ENCODE assay signal across 8 cellular contexts in the genomic region with DNA sequence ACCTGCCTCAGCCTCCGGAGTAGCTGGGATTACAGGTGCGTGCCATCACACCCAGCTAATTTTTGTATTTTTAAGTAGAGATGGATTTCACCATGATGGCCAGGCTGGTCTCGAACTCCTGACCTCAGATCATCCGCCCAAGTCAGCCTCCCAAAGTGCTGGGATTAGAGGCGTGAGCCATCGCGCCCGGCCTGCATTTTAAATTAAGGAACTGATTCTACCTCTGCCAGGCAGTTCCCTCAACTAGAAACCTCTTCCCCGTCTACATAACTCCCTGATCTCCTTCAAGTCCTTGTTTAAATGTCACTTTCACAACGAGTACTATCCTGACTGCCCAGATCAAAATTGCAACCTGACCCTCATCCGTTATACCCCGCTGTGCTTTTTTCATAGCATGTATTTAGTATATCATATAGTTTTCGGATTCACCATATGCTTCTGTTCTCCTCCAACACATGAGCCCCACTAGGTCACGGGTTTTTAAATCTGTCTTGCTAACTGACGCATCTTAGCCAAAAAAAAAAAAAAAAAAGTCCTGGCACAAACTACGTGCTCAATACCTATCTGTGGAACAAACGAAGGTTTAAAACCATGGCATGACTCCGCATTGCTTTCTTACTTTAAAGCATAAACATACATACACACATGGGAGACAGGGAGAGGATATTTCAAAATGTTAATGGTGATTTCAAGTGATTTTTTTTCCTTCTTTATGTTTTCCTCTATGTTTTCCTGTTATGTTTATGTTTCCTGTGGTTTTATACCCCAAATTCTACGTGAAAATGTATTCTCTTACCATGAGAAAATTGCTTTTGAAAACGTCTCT. TPM values are rescaled to one million over a fixed set of nuclear protein-coding genes. Genes with fewer than 3 reads are reported as not detected.
DNase-seq lines count a peak whose midpoint lies in the region; ATAC-seq, FAIRE-seq and TF ChIP-seq lines count a peak whose summit lies in the region.

No MANE protein-coding gene starts in this region.

- DNase-seq in CD14-positive monocyte (ENCODE audit: low spot score), result no peak
- no peak for DNase-seq in SJCRH30
- no peak for DNase-seq in kidney
- DNase-seq in COLO668 (lab: John Stamatoyannopoulos, UW; ENCODE audit: unreplicated experiment), result no peak
- no peak for DNase-seq in GM19239 (ENCODE audit: insufficient read length, low spot score)

- intact Hi-C loops in CD14-positive monocyte (cut with micrococcal nuclease), result loop anchor here in 1 of 2 donors (10.0 kb wide), 1 partner anchor 308 kb away; no protein-coding TSS in a partner anchor
- intact Hi-C loops in kidney (cut with DNase I), result no loop called here

- TF ChIP-seq CTCF in CD14-positive monocyte (IDR thresholded peaks at IDR 0.05) (no peak), HEK293 (tag by site-specific recombination; IDR thresholded peaks at IDR 0.05) (no peak), kidney (IDR thresholded peaks at IDR 0.05; ENCODE audit: borderline replicate concordance, extremely low read depth, insufficient read depth) (no peak)

- CTCF ChIA-PET in HEK293 (lab: Yijun Ruan, JAX), result interaction anchor here (0.6 to 0.7 kb wide), 2 partner anchors 8 to 287 kb away, joined by 3 read pairs; no protein-coding TSS in a partner anchor

- H3K27ac ChIP-seq in HEK293 (ENCODE audit: extremely low read depth, low read depth, low read length), result no peak overlapping the region
- H3K27ac ChIP-seq in SJCRH30, result no peak overlapping the region
- H3K27ac ChIP-seq in kidney (ENCODE audit: low read depth in 2 of 2, low read length in 2 of 2), result no peak overlapping the region

- H3K4me1 Mint-ChIP-seq in CD14-positive monocyte, result peaks cover 14% of the 10 kb centered on the region

- peak overlapping the region in 1 of 2 donors; percentile 15 for H3K9ac ChIP-seq in kidney (ENCODE audit: low read length in 2 of 2)

- no peak overlapping the region for H3K27ac Mint-ChIP-seq in CD14-positive monocyte

- POLR2A ChIA-PET in HEK293 (lab: Yijun Ruan, JAX), result no interaction called here

- H3K36me3 ChIP-seq in HEK293 (ENCODE audit: control insufficient read depth in 2 of 2, insufficient read depth in 1 of 2, low read length in 2 of 2) (no peaks in the 10 kb centered on the region), SJCRH30 (no peaks in the 10 kb centered on the region), kidney (ENCODE audit: control insufficient read depth in 1 of 2, insufficient read depth in 2 of 2, low read length in 2 of 2) (no peaks in the 10 kb centered on the region)

- peaks cover 0 to 19% (median 9%) of the 10 kb centered on the region in 7 donors for H3K9me3 Mint-ChIP-seq in CD14-positive monocyte

- H3K27me3 Mint-ChIP-seq in CD14-positive monocyte (ENCODE audit: low read depth in 3 of 3), result peaks cover 65 to 77% (median 65%) of the 10 kb centered on the region in 3 donors

- H3K36me3 Mint-ChIP-seq in CD14-positive monocyte, result peaks cover 6 to 14% of the 10 kb centered on the region in 2 donors

- H3K4me3 ChIP-seq in HEK293 (ENCODE audit: low read depth, low read length) (peak overlapping the region; percentile 41), SJCRH30 (peak overlapping the region; percentile 38), kidney (ENCODE audit: low read length in 2 of 2) (peak overlapping the region; percentile 19 to 56)

- ATAC-seq in GM18861 (IDR thresholded peaks at IDR 0.05; ENCODE audit: unreplicated experiment) (no peak), HG02884 (IDR thresholded peaks at IDR 0.05; ENCODE audit: unreplicated experiment) (no peak)

- peaks cover 14% of the 10 kb centered on the region for H3K4me1 ChIP-seq in HEK293 (ENCODE audit: control insufficient read depth, insufficient read depth, low read length)
- no peaks in the 10 kb centered on the region for H3K4me1 ChIP-seq in SJCRH30
- H3K4me1 ChIP-seq in kidney (ENCODE audit: control insufficient read depth in 1 of 2, insufficient read depth in 1 of 2, low read depth in 1 of 2, low read length in 2 of 2), result peaks cover 0 to 2% of the 10 kb centered on the region in 2 donors

- peaks cover 4% of the 10 kb centered on the region; the same call in 1 of the 2 replicates for H3K27me3 ChIP-seq in SJCRH30

- peak overlapping the region; percentile 64 to 74 for H3K4me3 Mint-ChIP-seq in CD14-positive monocyte

- FAIRE-seq in kidney (lab: Jason Lieb, UNC) (no peak), GM19239 (lab: Jason Lieb, UNC) (no peak)

- H3K9me3 ChIP-seq in HEK293 (ENCODE audit: control insufficient read depth, insufficient read depth, low read depth, low read length) (no peaks in the 10 kb centered on the region), SJCRH30 (replicated peaks) (no peaks in the 10 kb centered on the region), kidney (ENCODE audit: control insufficient read depth in 1 of 2, low read length in 2 of 2) (no peaks in the 10 kb centered on the region)

TF ChIP-seq in HEK293, 187 proteins besides CTCF, POLR2A, EP300 and RAD21:
- TF ChIP-seq ZNF654 (tag by site-specific recombination; IDR thresholded peaks at IDR 0.05; ENCODE audit: low read depth) (no peak), BCL11B (tag by site-specific recombination; IDR thresholded peaks at IDR 0.05; ENCODE audit: low read depth) (no peak), ZNF544 (tag by site-specific recombination; IDR thresholded peaks at IDR 0.05) (no peak), ELK4 (IDR thresholded peaks at IDR 0.05; ENCODE audit: borderline replicate concordance, low read depth, low read length) (no peak), ZNF146 (tag by site-specific recombination; IDR thresholded peaks at IDR 0.05) (no peak), ZNF501 (tag by site-specific recombination; IDR thresholded peaks at IDR 0.05) (no peak), ZNF202 (tag by site-specific recombination; IDR thresholded peaks at IDR 0.05; ENCODE audit: borderline replicate concordance) (no peak), ZNF175 (tag by site-specific recombination; IDR thresholded peaks at IDR 0.05) (no peak)

RNA-seq across cellular contexts. Expression of gene SOWAHA, which starts 0.8 kb away (rescaled TPM):
- polyA plus RNA-seq in CD14-positive monocyte (not detected), kidney (ENCODE audit: insufficient read depth, low read depth, low replicate concordance) (7.1 TPM)
- 0.02 and 0.08 TPM in 2 replicates for total RNA-seq in SJCRH30 (2014; rRNA removed; shearing (Covaris generic))
- total RNA-seq in kidney, result 4.1 TPM

RNA-seq across cellular contexts. Expression of gene SHROOM1, which starts 18.1 kb away (rescaled TPM):
- polyA plus RNA-seq in CD14-positive monocyte (10 to 100 TPM in 1 of 2 donors, 1 to 10 TPM in 1; 6.4 to 16.1 TPM), kidney (ENCODE audit: insufficient read depth, low read depth, low replicate concordance) (7.8 TPM)
- 1.6 and 2.5 TPM in 2 replicates for total RNA-seq in SJCRH30 (2014; rRNA removed; shearing (Covaris generic))
- 13.4 TPM for total RNA-seq in kidney

RNA-seq across cellular contexts. Expression of gene SEPTIN8, which starts 35.3 kb away (rescaled TPM):
- polyA plus RNA-seq in CD14-positive monocyte (under 1 TPM; 0.36 to 0.54 TPM), kidney (ENCODE audit: insufficient read depth, low read depth, low replicate concordance) (24.9 TPM)
- 25.4 and 26.5 TPM in 2 replicates for total RNA-seq in SJCRH30 (2014; rRNA removed; shearing (Covaris generic))
- total RNA-seq in kidney, result 54.4 TPM

RNA-seq across cellular contexts. Expression of gene GDF9, which starts 53.9 kb away (rescaled TPM):
- polyA plus RNA-seq in CD14-positive monocyte (not detected), kidney (ENCODE audit: insufficient read depth, low read depth, low replicate concordance) (0.88 TPM)
- 0.20 and 0.57 TPM in 2 replicates for total RNA-seq in SJCRH30 (2014; rRNA removed; shearing (Covaris generic))
- total RNA-seq in kidney, result 0.88 TPM

RNA-seq across cellular contexts. Expression of gene UQCRQ, which starts 54.1 kb away (rescaled TPM):
- 100 to 1,000 TPM; 879 to 880 TPM for polyA plus RNA-seq in CD14-positive monocyte
- 229 and 261 TPM in 2 replicates for total RNA-seq in SJCRH30 (2014; rRNA removed; shearing (Covaris generic))
- 306 TPM for total RNA-seq in kidney
- 1,158 TPM for polyA plus RNA-seq in kidney (ENCODE audit: insufficient read depth, low read depth, low replicate concordance)
